1 cellular context compared by ENCODE assay signal in genomic region chr1:236893626-236894545, GRCh38.
A peak's percentile ranks its signal among the peaks of the same experiment; 100 is the strongest.
TF ChIP-seq lines count a peak whose summit lies in the region.

No MANE protein-coding gene starts in this region.

TF ChIP-seq in GM12878, 131 proteins besides CTCF, POLR2A, EP300 and RAD21 (continued from another document):
- TF ChIP-seq BCLAF1 (IDR thresholded peaks at IDR 0.05), result no peak
- TF ChIP-seq TCF3 (IDR thresholded peaks at IDR 0.05; ENCODE audit: borderline replicate concordance, insufficient read depth, low read depth, low read length), result 0 out of 2 replicates have a peak, but pooled peaks have one; percentile 18
